Comparison of ENCODE assay signal across 10 cellular contexts in genomic region chr4:15234101-15234500, GRCh38.
DNase-seq lines count a peak whose midpoint lies in the region; ATAC-seq and TF ChIP-seq lines count a peak whose summit lies in the region.
"Had no signal": no experiment of that assay in that cellular context is flagged by ENCODE, and none has a peak within 500 bp of the region (broad histone marks: within the 10 kb centered on the region; RNA-seq: fewer than 3 reads in every experiment).

No MANE protein-coding gene starts in this region.

- POLR2A ChIA-PET in naive thymus-derived CD8-positive, alpha-beta T cell (lab: Charles Lee): no interaction called here
- POLR2A ChIA-PET in PC-9 (lab: Charles Lee; ENCODE audit: unreplicated experiment): no interaction called here

- no peak overlapping the region for H3K4me3 ChIP-seq in brain microvascular endothelial cell (ENCODE audit: low read depth, low read length)
- H3K4me3 ChIP-seq in PC-9: no peak overlapping the region
- no peak overlapping the region for H3K4me3 ChIP-seq in hepatocyte

- H3K27ac Mint-ChIP-seq in naive thymus-derived CD8-positive, alpha-beta T cell: peak overlapping the region; percentile 15 to 91 (median 78)

- H3K27ac ChIP-seq in brain microvascular endothelial cell: peak overlapping the region; percentile 97
- no peak overlapping the region for H3K27ac ChIP-seq in PC-9
- no peak overlapping the region for H3K27ac ChIP-seq in hepatocyte

- H3K27me3 Mint-ChIP-seq in naive thymus-derived CD8-positive, alpha-beta T cell: peaks cover 0 to 1% (median 0%) of the 10 kb centered on the region in 5 donors

- in situ Hi-C loops in brain microvascular endothelial cell (cut with HindIII; ENCODE audit: low pct_ligation_motif_present, low sequenced_read_pairs): loop anchor here (25.0 kb wide), 1 partner anchor 228 kb away; the partner anchor contains the start of gene CC2D2A

- peaks cover 22 to 35% (median 32%) of the 10 kb centered on the region in 4 donors for H3K4me1 Mint-ChIP-seq in naive thymus-derived CD8-positive, alpha-beta T cell

- H3K9me3 Mint-ChIP-seq in naive thymus-derived CD8-positive, alpha-beta T cell: no peaks in the 10 kb centered on the region

- H3K27me3 ChIP-seq in brain microvascular endothelial cell (replicated peaks) (no peaks in the 10 kb centered on the region), PC-9 (ENCODE audit: insufficient read depth, low read depth) (no peaks in the 10 kb centered on the region), hepatocyte (no peaks in the 10 kb centered on the region)

- no peaks in the 10 kb centered on the region for H3K9me3 ChIP-seq in PC-9 (ENCODE audit: insufficient read depth, low read depth)
- no peaks in the 10 kb centered on the region for H3K9me3 ChIP-seq in hepatocyte (ENCODE audit: low read depth)

- no TSS peak for BruUV-seq in PC-9 (replicated peaks; lab: Mats Ljungman, UMichigan)

- H4K20me1 ChIP-seq in PC-9 (ENCODE audit: insufficient read depth): no peaks in the 10 kb centered on the region
- H4K20me1 ChIP-seq in hepatocyte (ENCODE audit: insufficient read depth, poor library complexity, severe bottlenecking): no peaks in the 10 kb centered on the region

- DNase-seq in AG20443 (ENCODE audit: low spot score) (peak; percentile 52), M059J (ENCODE audit: low read depth) (peak; percentile 94), brain microvascular endothelial cell (peak; percentile 92), PC-9 (no peak), SKM-1 (lab: John Stamatoyannopoulos, UW; ENCODE audit: unreplicated experiment) (no peak), hepatocyte (ENCODE audit: low spot score) (no peak)
- no peak for DNase-seq in naive thymus-derived CD8-positive, alpha-beta T cell
- DNase-seq: NCI-H2171 treated with DMSO at 0.1 percent for 48 hours; stimulated activated CD4-positive, alpha-beta T cell treated with anti-CD3 and anti-CD28 coated beads, Interleukin-2, amount 100 ng/mL, for 48 hours had no signal

- H3K36me3 ChIP-seq in brain microvascular endothelial cell (replicated peaks) (no peaks in the 10 kb centered on the region), PC-9 (ENCODE audit: low read depth) (no peaks in the 10 kb centered on the region), hepatocyte (replicated peaks; ENCODE audit: insufficient read depth, low read depth) (no peaks in the 10 kb centered on the region)

- no peaks in the 10 kb centered on the region for H3K4me1 ChIP-seq in PC-9 (replicated peaks; ENCODE audit: insufficient read depth)
- peaks cover 18% of the 10 kb centered on the region for H3K4me1 ChIP-seq in hepatocyte (ENCODE audit: insufficient read depth)

- no peak for ATAC-seq in naive thymus-derived CD8-positive, alpha-beta T cell
- no peak for ATAC-seq in GM19328 (IDR thresholded peaks at IDR 0.05; ENCODE audit: unreplicated experiment)

- H3K36me3 Mint-ChIP-seq in naive thymus-derived CD8-positive, alpha-beta T cell: no peaks in the 10 kb centered on the region

- WGBS in hepatocyte (ENCODE audit: low lambda C conversion rate, missing lambda C conversion rate): 82% methylated on average over 5 of the region's 5 CpGs

- H3K79me2 ChIP-seq in PC-9 (ENCODE audit: low read depth) (no peaks in the 10 kb centered on the region), hepatocyte (no peaks in the 10 kb centered on the region)

- no peak for TF ChIP-seq CTCF in brain microvascular endothelial cell (IDR thresholded peaks at IDR 0.05; ENCODE audit: low read depth, low read length, missing control alignments)
- TF ChIP-seq CTCF in PC-9 (conservative IDR thresholded peaks at IDR 0.05): no peak
- no peak for TF ChIP-seq CTCF in hepatocyte (IDR thresholded peaks at IDR 0.05; ENCODE audit: poor library complexity)

- peak overlapping the region; percentile 44 to 88 (median 70) for H3K4me3 Mint-ChIP-seq in naive thymus-derived CD8-positive, alpha-beta T cell

- H3K4me2 ChIP-seq in PC-9: no peak overlapping the region
- H3K4me2 ChIP-seq in hepatocyte: no peak overlapping the region

- H3F3A ChIP-seq in PC-9 (ENCODE audit: insufficient read depth, low read depth): no peaks in the 10 kb centered on the region

- intact Hi-C loops in PC-9 (cut with micrococcal nuclease; ENCODE audit: unreplicated experiment): loop anchor here (10.0 kb wide), 1 partner anchor 421 kb away; the partner anchor contains the start of gene FBXL5

- no peaks in the 10 kb centered on the region for H3K9me2 ChIP-seq in PC-9 (ENCODE audit: insufficient read depth)
- H3K9me2 ChIP-seq in hepatocyte (replicated peaks; ENCODE audit: insufficient read depth): no peaks in the 10 kb centered on the region

- CTCF ChIA-PET in PC-9 (lab: Charles Lee): no interaction called here

- H2AFZ ChIP-seq in PC-9: no peak overlapping the region
- no peak overlapping the region for H2AFZ ChIP-seq in hepatocyte

Comparison
In these comparisons a context has a peak if more than half of its experiments do, and no peak if none do; other contexts are left out.
1. DNase-seq: peak in AG20443 (single experiment), M059J (single experiment) and brain microvascular endothelial cell (single experiment); none in naive thymus-derived CD8-positive, alpha-beta T cell (0 of 10), PC-9 (0 of 2), SKM-1 (single experiment) and hepatocyte (single experiment).